8 cellular contexts compared by ENCODE assay signal in genomic region chr1:87329756-87330200, GRCh38. TPM values are rescaled to one million over a fixed set of nuclear protein-coding genes. Genes with fewer than 3 reads are reported as not detected.
DNase-seq lines count a peak whose midpoint lies in the region; ATAC-seq and TF ChIP-seq lines count a peak whose summit lies in the region.

No MANE protein-coding gene starts in this region.

- ATAC-seq in activated B cell treated with CpG ODN at 0.5 μM for 24 hours (ENCODE audit: low read depth) (no peak), GM19397 (IDR thresholded peaks at IDR 0.05; ENCODE audit: unreplicated experiment) (no peak)

- WGBS in sigmoid colon, 2 donors = 0 to 1% methylated on average over 5 of the region's 5 CpGs

- H3K36me3 ChIP-seq in sigmoid colon = no peaks in the 10 kb centered on the region

- CTCF ChIA-PET in activated B cell treated with CpG ODN at 0.5 μM for 24 hours (lab: Charles Lee) = interaction anchor here (0.6 to 3.7 kb wide), 4 partner anchors 15 to 624 kb away, joined by 3 to 18 read pairs (median 3); no protein-coding TSS in a partner anchor

- no peak for TF ChIP-seq POLR2A in sigmoid colon (IDR thresholded peaks at IDR 0.05)

- H3K27ac ChIP-seq in HL-60 (replicated peaks) = peak overlapping the region; percentile 96
- peak overlapping the region; percentile 97 to 99 (median 98) for H3K27ac ChIP-seq in sigmoid colon

- peaks cover 0 to 43% (median 32%) of the 10 kb centered on the region in 4 donors for H3K4me1 ChIP-seq in sigmoid colon

- H3K27ac Mint-ChIP-seq in CD14-positive monocyte (peak overlapping the region; percentile 88 to 95 (median 94)), activated B cell treated with CpG ODN at 0.5 μM for 24 hours (peak overlapping the region; percentile 97)

- H3K27me3 ChIP-seq in HL-60 (ENCODE audit: insufficient read depth, poor library complexity, severe bottlenecking) (no peaks in the 10 kb centered on the region), sigmoid colon (no peaks in the 10 kb centered on the region)

- no peak for TF ChIP-seq EP300 in sigmoid colon (IDR thresholded peaks at IDR 0.05)

- TF ChIP-seq CTCF in CD14-positive monocyte (IDR thresholded peaks at IDR 0.05) (no peak), HL-60 (IDR thresholded peaks at IDR 0.05; ENCODE audit: insufficient read depth, low read length) (no peak), activated B cell treated with CpG ODN at 0.5 μM for 24 hours (IDR thresholded peaks at IDR 0.05) (no peak), sigmoid colon (IDR thresholded peaks at IDR 0.05) (no peak)

- POLR2A ChIA-PET in activated B cell treated with CpG ODN at 0.5 μM for 24 hours (lab: Charles Lee) = interaction anchor here (0.5 to 3.0 kb wide), 11 partner anchors 12 to 1561 kb away, joined by 4 to 23 read pairs (median 5); partner anchors contain the start of genes HS2ST1, SELENOF and SH3GLB1

- DNase-seq in CD14-positive monocyte (ENCODE audit: low spot score) (no peak), HL-60 (ENCODE audit: low read depth in 1 of 2, low spot score in 1 of 2) (peak in 1 of 2 experiments; percentile 41), activated B cell treated with CpG ODN at 0.5 μM for 24 hours (no peak), globus pallidus (ENCODE audit: low spot score) (peak; percentile 64), sigmoid colon (no peak), islet precursor cell (no peak), NCI-H187 (lab: John Stamatoyannopoulos, UW) (no peak)

- H3K4me1 Mint-ChIP-seq in CD14-positive monocyte = peaks cover 47% of the 10 kb centered on the region
- peaks cover 60% of the 10 kb centered on the region for H3K4me1 Mint-ChIP-seq in activated B cell treated with CpG ODN at 0.5 μM for 24 hours

- H3K4me3 Mint-ChIP-seq in CD14-positive monocyte (peak overlapping the region; percentile 95 to 97), activated B cell treated with CpG ODN at 0.5 μM for 24 hours (peak overlapping the region; percentile 95)

- H3K9me3 Mint-ChIP-seq in CD14-positive monocyte (no peaks in the 10 kb centered on the region), activated B cell treated with CpG ODN at 0.5 μM for 24 hours (no peaks in the 10 kb centered on the region)

- no peaks in the 10 kb centered on the region for H3K9me3 ChIP-seq in sigmoid colon

- H3K36me3 Mint-ChIP-seq in CD14-positive monocyte = peaks cover 20% of the 10 kb centered on the region in 2 donors
- H3K36me3 Mint-ChIP-seq in activated B cell treated with CpG ODN at 0.5 μM for 24 hours (ENCODE audit: low read depth) = peaks cover 14% of the 10 kb centered on the region

- H3K4me3 ChIP-seq in HL-60 (replicated peaks; ENCODE audit: insufficient read depth, low read length) = peak overlapping the region; percentile 77
- peak overlapping the region; percentile 77 to 91 (median 88) for H3K4me3 ChIP-seq in sigmoid colon

- intact Hi-C loops in CD14-positive monocyte (cut with micrococcal nuclease) = loop anchor here (10.0 kb wide), 1 partner anchor 415 kb away; the partner anchor contains the start of genes HS2ST1 (in 2 of the 2) and SELENOF (in 2 of the 2)
- intact Hi-C loops in activated B cell treated with CpG ODN at 0.5 μM for 24 hours (cut with micrococcal nuclease) = loop anchor here (2.0 to 10.0 kb wide), 13 partner anchors 173 to 1622 kb away; partner anchors contain the start of genes GTF2B, ODF2L and ZNHIT6
- intact Hi-C loops in sigmoid colon (cut with DNase I) = loop anchor here (2.0 to 10.0 kb wide), 7 partner anchors 177 to 573 kb away; partner anchors contain the start of genes HS2ST1 and SELENOF

- H3K27me3 Mint-ChIP-seq in CD14-positive monocyte (ENCODE audit: low read depth in 3 of 3) (peaks cover 0 to 4% (median 4%) of the 10 kb centered on the region in 3 donors), activated B cell treated with CpG ODN at 0.5 μM for 24 hours (no peaks in the 10 kb centered on the region)

RNA-seq across cellular contexts. Expression of gene LMO4, which starts 1.1 kb away (rescaled TPM):
- polyA plus RNA-seq in CD14-positive monocyte = 10 to 100 TPM; 20.3 to 22.3 TPM
- total RNA-seq in activated B cell treated with CpG ODN at 0.5 μM for 24 hours = 31.2 and 37.1 TPM in 2 replicates
- 10 to 100 TPM; 41.7 to 68.3 (median 59.3) TPM for total RNA-seq in sigmoid colon
- 10 to 100 TPM; 24.5 to 37.8 (median 36.4) TPM for polyA plus RNA-seq in sigmoid colon
